ENCODE assay signal across 7 cellular contexts in genomic region chr19:14517446-14517839, GRCh38. TPM values are rescaled to one million over a fixed set of nuclear protein-coding genes. Genes with fewer than 3 reads are reported as not detected.
DNase-seq lines count a peak whose midpoint lies in the region; ATAC-seq and TF ChIP-seq lines count a peak whose summit lies in the region.

No MANE protein-coding gene starts in this region.

- intact Hi-C loops in psoas muscle (cut with DNase I): loop anchor here in 1 of 2 donors (5.0 kb wide), 1 partner anchor 45 kb away; no protein-coding TSS in a partner anchor

- 0 to 1% (median 0%) methylated on average over 22 to 32 of the region's 32 CpGs for WGBS in psoas muscle, 3 donors

- no peak for TF ChIP-seq CTCF in fibroblast of mammary gland (conservative IDR thresholded peaks at IDR 0.05; ENCODE audit: control insufficient read depth, insufficient read depth, low read depth, low read length)
- no peak for TF ChIP-seq CTCF in psoas muscle (IDR thresholded peaks at IDR 0.05)

- no peak for DNase-seq in SK-N-MC (ENCODE audit: low read depth, low spot score)
- DNase-seq in fibroblast of mammary gland (ENCODE audit: low read depth): no peak
- no peak for DNase-seq in psoas muscle
- no peak for DNase-seq in NAMALWA (ENCODE audit: low spot score)
- no peak for DNase-seq in cortex of kidney (lab: John Stamatoyannopoulos, UW)

- H3K27ac ChIP-seq in SK-N-MC (no peak overlapping the region), psoas muscle (peak overlapping the region; percentile 98)

- H3K4me1 ChIP-seq in psoas muscle: peaks cover 42% of the 10 kb centered on the region

- H3K36me3 ChIP-seq in SK-N-MC (ENCODE audit: insufficient read depth, low read length): peaks cover 31% of the 10 kb centered on the region
- H3K36me3 ChIP-seq in psoas muscle (ENCODE audit: insufficient read depth in 1 of 2, low read depth in 1 of 2): peaks cover 10 to 35% of the 10 kb centered on the region in 2 donors

- ATAC-seq in GM21825 (IDR thresholded peaks at IDR 0.05; ENCODE audit: unreplicated experiment) (peak; percentile 5), psoas muscle (peak in 1 of 4 donors; percentile 7), GM18867 (IDR thresholded peaks at IDR 0.05; ENCODE audit: unreplicated experiment) (no peak)

- no peaks in the 10 kb centered on the region for H3K27me3 ChIP-seq in psoas muscle (ENCODE audit: insufficient read depth in 3 of 3, low read length in 2 of 3)

- peak overlapping the region; percentile 94 for H3K9ac ChIP-seq in SK-N-MC (ENCODE audit: insufficient read length)

- peak overlapping the region; percentile 90 for H3K4me3 ChIP-seq in SK-N-MC
- peak overlapping the region; percentile 76 for H3K4me3 ChIP-seq in fibroblast of mammary gland (ENCODE audit: control insufficient read depth, low read depth, low read length)
- peak overlapping the region; percentile 82 for H3K4me3 ChIP-seq in psoas muscle

- H3K9me3 ChIP-seq in SK-N-MC (ENCODE audit: low read depth, low read length) (no peaks in the 10 kb centered on the region), psoas muscle (no peaks in the 10 kb centered on the region)

RNA-seq across cellular contexts. Expression of gene DNAJB1, which starts 0.8 kb away (rescaled TPM):
- 100 to 1,000 TPM in 1 of 4 donors, 10 to 100 TPM in 3; 32.6 to 105 (median 42.6) TPM for total RNA-seq in psoas muscle
- 10 to 100 TPM; 20.8 to 32.0 (median 24.4) TPM for polyA plus RNA-seq in psoas muscle

RNA-seq across cellular contexts. Expression of gene TECR, which starts 12.0 kb away (rescaled TPM):
- total RNA-seq in psoas muscle: 100 to 1,000 TPM; 111 to 209 (median 158) TPM
- 100 to 1,000 TPM in 2 of 3 donors, 10 to 100 TPM in 1; 77.8 to 145 (median 136) TPM for polyA plus RNA-seq in psoas muscle

RNA-seq across cellular contexts. Expression of gene GIPC1, which starts 21.5 kb away (rescaled TPM):
- 10 to 100 TPM; 37.9 to 45.3 (median 43.2) TPM for total RNA-seq in psoas muscle
- polyA plus RNA-seq in psoas muscle: 10 to 100 TPM; 45.3 to 63.5 (median 50.8) TPM

RNA-seq across cellular contexts. Expression of gene PTGER1, which starts 42.3 kb away (rescaled TPM):
- total RNA-seq in psoas muscle: under 1 TPM in 2 of 4 donors, not detected in 2; 0.15 to 0.25 TPM
- polyA plus RNA-seq in psoas muscle: under 1 TPM; 0.05 to 0.10 (median 0.08) TPM

RNA-seq across cellular contexts. Expression of gene NDUFB7, which starts 54.4 kb away (rescaled TPM):
- 100 to 1,000 TPM; 216 to 306 (median 287) TPM for total RNA-seq in psoas muscle
- 100 to 1,000 TPM; 488 to 805 (median 716) TPM for polyA plus RNA-seq in psoas muscle
